Comparison of ENCODE assay signal across 7 cellular contexts in the genomic region with DNA sequence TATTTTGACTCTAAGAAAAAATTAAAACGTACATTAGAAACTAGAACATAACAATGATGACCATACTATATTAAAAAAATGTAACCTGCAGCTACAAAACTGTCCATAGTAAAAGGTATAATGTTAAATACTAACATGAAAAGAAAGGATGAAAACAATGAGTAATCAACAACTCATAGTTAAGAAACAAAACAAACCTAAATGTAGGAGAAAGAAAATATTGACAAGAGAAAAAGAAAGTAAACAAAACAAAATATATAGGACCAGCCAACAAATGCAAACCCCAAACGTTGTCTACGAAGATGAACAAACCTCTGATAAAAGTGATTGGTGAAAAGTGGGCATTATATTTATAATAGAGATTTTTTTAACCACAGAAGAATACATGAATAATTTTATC.
"Had no signal": no experiment of that assay in that cellular context is flagged by ENCODE, and none has a peak within 500 bp of the region (broad histone marks: within the 10 kb centered on the region; RNA-seq: fewer than 3 reads in every experiment).

No MANE protein-coding gene starts in this region.

- DNase-seq: GDM1, GF-D8 had no signal

- H3K4me3 ChIP-seq: GM12878 had no signal

- ATAC-seq: GM12878 had no signal

- FAIRE-seq: GM12878, GM12891, GM12892, GM18507, GM19239 had no signal
